Comparison of ENCODE assay signal across 25 cellular contexts in genomic region chr10:552679-553078, GRCh38.
"Had no signal": no experiment of that assay in that cellular context is flagged by ENCODE, and none has a peak within 500 bp of the region (broad histone marks: within the 10 kb centered on the region; RNA-seq: fewer than 3 reads in every experiment).

No MANE protein-coding gene starts in this region.

- DNase-seq: heart left ventricle; hypothalamus; immature natural killer cell; kidney; left colon; left lung; lower lobe of right lung; mammary epithelial cell; mesenchymal stem cell; naive B cell; natural killer cell; nephron progenitor cell; ovary; psoas muscle; right lobe of liver; small intestine; spleen; stimulated activated CD4-positive, alpha-beta T cell treated with anti-CD3 and anti-CD28 coated beads, Interleukin-4, amount 100 ng/mL, for 24 hours; stimulated activated naive CD4-positive, alpha-beta T cell; tibial artery; trophoblast cell; upper lobe of right lung had no signal

- ATAC-seq: heart left ventricle; left colon; natural killer cell; psoas muscle; right lobe of liver; stimulated activated effector memory CD8-positive, alpha-beta T cell treated with anti-CD3 and anti-CD28 coated beads, Interleukin-12 subunit alpha, Interleukin-12 subunit beta, amount 100 ng/mL, for 72 hours; upper lobe of right lung had no signal

- H3K9me3 ChIP-seq: heart left ventricle, left lung, lower lobe of right lung, ovary, psoas muscle, right lobe of liver, spleen, suprapubic skin, thoracic aorta, tibial artery, upper lobe of right lung had no signal

- H3K27me3 ChIP-seq: heart left ventricle, left lung, ovary, right lobe of liver, suprapubic skin, tibial artery, upper lobe of right lung had no signal

- H3K27ac ChIP-seq: heart left ventricle, left lung, lower lobe of right lung, ovary, psoas muscle, right lobe of liver, spleen, suprapubic skin, thoracic aorta, tibial artery, upper lobe of right lung had no signal

- H3K4me1 ChIP-seq: right lobe of liver had no signal

- H3K4me3 ChIP-seq: heart left ventricle, left lung, lower lobe of right lung, ovary, psoas muscle, right lobe of liver, spleen, suprapubic skin, thoracic aorta, tibial artery, upper lobe of right lung had no signal

- H3K36me3 ChIP-seq: heart left ventricle, left lung, lower lobe of right lung, ovary, right lobe of liver, spleen, suprapubic skin, thoracic aorta, tibial artery, upper lobe of right lung had no signal
